In the genomic region with DNA sequence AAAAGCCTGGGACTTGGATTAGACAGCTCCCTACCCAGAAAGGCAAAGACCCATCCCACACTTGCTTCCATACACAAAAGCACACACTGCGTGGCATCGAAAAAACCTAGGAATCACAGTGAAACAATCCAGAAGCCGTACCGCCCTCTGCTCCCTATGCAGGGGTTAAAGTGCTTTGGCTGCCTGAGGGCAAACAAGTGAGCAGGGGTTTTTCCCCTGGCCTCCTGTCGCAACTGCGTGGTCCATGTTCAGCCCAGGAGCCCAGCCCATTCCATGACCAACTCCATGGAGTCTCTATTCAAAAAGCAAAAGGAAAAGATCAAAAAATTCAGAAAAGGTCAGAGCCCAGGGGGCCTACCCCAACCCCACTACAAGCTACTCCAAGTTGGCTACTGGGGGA, we compare ENCODE assay signal across 15 cellular contexts. TPM values are rescaled to one million over a fixed set of nuclear protein-coding genes. Genes with fewer than 3 reads are reported as not detected.
A peak's percentile ranks its signal among the peaks of the same experiment; 100 is the strongest.
DNase-seq lines count a peak whose midpoint lies in the region; ATAC-seq and TF ChIP-seq lines count a peak whose summit lies in the region.
"Had no signal": no experiment of that assay in that cellular context is flagged by ENCODE, and none has a peak within 500 bp of the region (broad histone marks: within the 10 kb centered on the region; RNA-seq: fewer than 3 reads in every experiment).

No MANE protein-coding gene starts in this region.

- peaks cover 33% of the 10 kb centered on the region for H3K36me3 Mint-ChIP-seq in CD4-positive, CD25-positive, alpha-beta regulatory T cell
- H3K36me3 Mint-ChIP-seq in effector memory CD8-positive, alpha-beta T cell (ENCODE audit: insufficient read depth), result peaks cover 62% of the 10 kb centered on the region

- peaks cover 5 to 77% (median 46%) of the 10 kb centered on the region in 4 donors for H3K4me1 Mint-ChIP-seq in CD4-positive, CD25-positive, alpha-beta regulatory T cell
- H3K4me1 Mint-ChIP-seq in effector memory CD8-positive, alpha-beta T cell (ENCODE audit: low read depth in 2 of 2), result peaks cover 62 to 63% of the 10 kb centered on the region in 2 donors

- DNase-seq in CD4-positive, CD25-positive, alpha-beta regulatory T cell, result no peak
- DNase-seq in RWPE1 (ENCODE audit: low spot score), result no peak
- no peak for DNase-seq in effector memory CD8-positive, alpha-beta T cell
- no peak for DNase-seq in NCI-H774 (lab: John Stamatoyannopoulos, UW)
- DNase-seq in SW 1271 (lab: John Stamatoyannopoulos, UW), result no peak
- DNase-seq: DMS79 treated with DMSO at 0.1 percent for 48 hours; effector CD4-positive, alpha-beta T cell; NCI-H1694 treated with DMSO at 0.1 percent for 48 hours had no signal

- H3K36me3 ChIP-seq in CD4-positive, CD25-positive, alpha-beta regulatory T cell (ENCODE audit: control insufficient read depth, insufficient read depth, low read length), result peaks cover 28% of the 10 kb centered on the region
- H3K36me3 ChIP-seq: breast epithelium had no signal

- peak overlapping the region in 2 of 4 donors; percentile 80 to 88 for H3K4me3 Mint-ChIP-seq in CD4-positive, CD25-positive, alpha-beta regulatory T cell
- peak overlapping the region; percentile 18 to 33 for H3K4me3 Mint-ChIP-seq in effector memory CD8-positive, alpha-beta T cell
- H3K4me3 Mint-ChIP-seq: GM23338 had no signal

- TF ChIP-seq CTCF in RWPE1 (conservative IDR thresholded peaks at IDR 0.05; ENCODE audit: low read depth), result no peak

- no peak overlapping the region for H3K4me3 ChIP-seq in CD4-positive, CD25-positive, alpha-beta regulatory T cell (ENCODE audit: low read depth, low read length)
- H3K4me3 ChIP-seq: breast epithelium, GM23338, thoracic aorta had no signal

- POLR2A ChIA-PET in RWPE1 (lab: Yijun Ruan, JAX; ENCODE audit: low non-redundant PET), result no interaction called here

- H3K9me3 ChIP-seq in CD4-positive, CD25-positive, alpha-beta regulatory T cell (ENCODE audit: control insufficient read depth in 2 of 2, low read length in 2 of 2), result no peaks in the 10 kb centered on the region
- H3K9me3 ChIP-seq: breast epithelium, thoracic aorta had no signal

- H3K4me1 ChIP-seq in CD4-positive, CD25-positive, alpha-beta regulatory T cell (ENCODE audit: control insufficient read depth, insufficient read depth, low read length, poor library complexity, severe bottlenecking), result peaks cover 61% of the 10 kb centered on the region

- ATAC-seq in CD4-positive, CD25-positive, alpha-beta regulatory T cell (ENCODE audit: low read depth in 2 of 2), result no peak
- ATAC-seq in effector memory CD8-positive, alpha-beta T cell (replicated peaks), result no peak
- ATAC-seq in HG02588 (IDR thresholded peaks at IDR 0.05; ENCODE audit: unreplicated experiment), result no peak
- ATAC-seq: GM23338 had no signal

- peak overlapping the region in 2 of 3 donors; percentile 67 to 86 for H3K27ac Mint-ChIP-seq in CD4-positive, CD25-positive, alpha-beta regulatory T cell
- H3K27ac Mint-ChIP-seq in effector memory CD8-positive, alpha-beta T cell, result peak overlapping the region; percentile 83 to 87
- H3K27ac Mint-ChIP-seq: GM23338 had no signal

- H3K9me3 Mint-ChIP-seq in CD4-positive, CD25-positive, alpha-beta regulatory T cell, result no peaks in the 10 kb centered on the region
- H3K9me3 Mint-ChIP-seq in effector memory CD8-positive, alpha-beta T cell, result no peaks in the 10 kb centered on the region
- H3K9me3 Mint-ChIP-seq: GM23338 had no signal

- no peak overlapping the region for H3K27ac ChIP-seq in CD4-positive, CD25-positive, alpha-beta regulatory T cell (ENCODE audit: insufficient read depth, low read length, poor library complexity, severe bottlenecking)
- peak overlapping the region; percentile 50; the same call in 1 of the 2 replicates for H3K27ac ChIP-seq in RWPE1
- H3K27ac ChIP-seq: breast epithelium, thoracic aorta had no signal

- CTCF ChIA-PET in RWPE1 (lab: Yijun Ruan, JAX), result interaction anchor here (0.6 kb wide), 1 partner anchor 144 kb away, joined by 3 read pairs; no protein-coding TSS in a partner anchor

- H3K27me3 ChIP-seq in CD4-positive, CD25-positive, alpha-beta regulatory T cell (ENCODE audit: control insufficient read depth, insufficient read depth, low read length), result no peaks in the 10 kb centered on the region
- H3K27me3 ChIP-seq: breast epithelium had no signal

- H3K27me3 Mint-ChIP-seq in CD4-positive, CD25-positive, alpha-beta regulatory T cell, result peaks cover 4% of the 10 kb centered on the region
- no peaks in the 10 kb centered on the region for H3K27me3 Mint-ChIP-seq in effector memory CD8-positive, alpha-beta T cell

RNA-seq across cellular contexts. Expression of gene GSDMB, which starts 3.6 kb away (rescaled TPM):
- total RNA-seq in CD4-positive, CD25-positive, alpha-beta regulatory T cell, result 38.0 TPM
- 1 to 10 TPM in 2 of 4 donors, under 1 TPM in 2; 0.69 to 1.8 (median 1.0) TPM for polyA plus RNA-seq in CD4-positive, CD25-positive, alpha-beta regulatory T cell

RNA-seq across cellular contexts. Expression of gene ORMDL3, which starts 5.4 kb away (rescaled TPM):
- total RNA-seq in CD4-positive, CD25-positive, alpha-beta regulatory T cell, result 104 TPM
- polyA plus RNA-seq in CD4-positive, CD25-positive, alpha-beta regulatory T cell, result 100 to 1,000 TPM in 3 of 4 donors, 10 to 100 TPM in 1; 99.5 to 176 (median 127) TPM

RNA-seq across cellular contexts. Expression of gene LRRC3C, which starts 5.5 kb away (rescaled TPM):
- not detected for total RNA-seq in CD4-positive, CD25-positive, alpha-beta regulatory T cell
- polyA plus RNA-seq in CD4-positive, CD25-positive, alpha-beta regulatory T cell, result under 1 TPM in 1 of 4 donors, not detected in 3; 0.38 TPM
- total RNA-seq: M059J, NCI-H460, OCI-LY7, thoracic aorta had no signal
- polyA plus RNA-seq: GM23338 had no signal

RNA-seq across cellular contexts. Expression of gene GSDMA, which starts 40.8 kb away (rescaled TPM):
- total RNA-seq in CD4-positive, CD25-positive, alpha-beta regulatory T cell, result 1.5 TPM
- polyA plus RNA-seq in CD4-positive, CD25-positive, alpha-beta regulatory T cell, result 1 to 10 TPM; 1.1 to 2.8 (median 2.1) TPM
- total RNA-seq: GM23338, M059J, NCI-H460 had no signal
- polyA plus RNA-seq: GM23338 had no signal

RNA-seq across cellular contexts. Expression of gene ZPBP2, which starts 54.0 kb away (rescaled TPM):
- not detected for total RNA-seq in CD4-positive, CD25-positive, alpha-beta regulatory T cell
- not detected for polyA plus RNA-seq in CD4-positive, CD25-positive, alpha-beta regulatory T cell
- total RNA-seq: breast epithelium, GM23338, M059J, NCI-H460, OCI-LY7, thoracic aorta had no signal
- polyA plus RNA-seq: GM23338 had no signal
